2 cellular contexts compared by ENCODE assay signal in genomic region chr6:159042824-159043181, GRCh38.
A peak's percentile ranks its signal among the peaks of the same experiment; 100 is the strongest.
TF ChIP-seq lines count a peak whose summit lies in the region.

No MANE protein-coding gene starts in this region.

TF ChIP-seq in IMR-90, 13 proteins besides CTCF, POLR2A, EP300 and RAD21:
- no peak for TF ChIP-seq USF2 (IDR thresholded peaks at IDR 0.05; ENCODE audit: low read depth, low read length)
- TF ChIP-seq RCOR1 (IDR thresholded peaks at IDR 0.05; ENCODE audit: insufficient replicate concordance, low read length) = no peak
- TF ChIP-seq SMC3 (IDR thresholded peaks at IDR 0.05; ENCODE audit: low read depth, low read length) = no peak
- TF ChIP-seq CEBPB (IDR thresholded peaks at IDR 0.05; ENCODE audit: low read depth, low read length) = no peak
- no peak for TF ChIP-seq MXI1 (IDR thresholded peaks at IDR 0.05; ENCODE audit: borderline replicate concordance, low read depth, low read length)
- TF ChIP-seq RFX5 (IDR thresholded peaks at IDR 0.05; ENCODE audit: low read depth, low read length) = no peak
- no peak for TF ChIP-seq NFE2L2 (IDR thresholded peaks at IDR 0.05; ENCODE audit: low read depth, low read length)
- no peak for TF ChIP-seq MAZ (IDR thresholded peaks at IDR 0.05; ENCODE audit: borderline replicate concordance, low read depth, low read length)
- no peak for TF ChIP-seq CHD1 (IDR thresholded peaks at IDR 0.05; ENCODE audit: low read depth, low read length)
- TF ChIP-seq FOS (IDR thresholded peaks at IDR 0.05; ENCODE audit: low read depth, low read length) = no peak
- TF ChIP-seq MAFK (IDR thresholded peaks at IDR 0.05; ENCODE audit: low read depth, low read length) = no peak
- TF ChIP-seq ELK1 (IDR thresholded peaks at IDR 0.05; ENCODE audit: borderline replicate concordance, low read depth, low read length) = no peak
- TF ChIP-seq BHLHE40 (IDR thresholded peaks at IDR 0.05; ENCODE audit: low read depth, low read length) = no peak

TF ChIP-seq in GM12878, 131 proteins besides CTCF, POLR2A, EP300 and RAD21:
- no peak for TF ChIP-seq WRNIP1 (IDR thresholded peaks at IDR 0.05; ENCODE audit: borderline replicate concordance, low read depth, low read length)
- TF ChIP-seq POLR2AphosphoS2 (IDR thresholded peaks at IDR 0.05; ENCODE audit: low read depth, low read length) = no peak
- TF ChIP-seq CREB1 (IDR thresholded peaks at IDR 0.05; ENCODE audit: low read depth) = peak; percentile 2; the same call in 1 of the 2 replicates
- TF ChIP-seq SKIL (IDR thresholded peaks at IDR 0.05; ENCODE audit: low read depth, poor library complexity, severe bottlenecking) = peak; percentile 7
- no peak for TF ChIP-seq SMC3 (IDR thresholded peaks at IDR 0.05; ENCODE audit: borderline replicate concordance, low read length)
- TF ChIP-seq MTA2 (IDR thresholded peaks at IDR 0.05; ENCODE audit: low read depth) = 0 out of 2 replicates have a peak, but pooled peaks have one; percentile 5
- TF ChIP-seq NR2C2 (IDR thresholded peaks at IDR 0.05; ENCODE audit: borderline replicate concordance, control insufficient read depth, insufficient read length, low read depth) = no peak
- 0 out of 2 replicates have a peak, but pooled peaks have one; percentile 21 for TF ChIP-seq CBX5 (IDR thresholded peaks at IDR 0.05; ENCODE audit: low read depth)
- no peak for TF ChIP-seq MXI1 (IDR thresholded peaks at IDR 0.05; ENCODE audit: low read depth, low read length)
